ENCODE assay signal across 8 cellular contexts in genomic region chr16:81447383-81448101, GRCh38. TPM values are rescaled to one million over a fixed set of nuclear protein-coding genes. Genes with fewer than 3 reads are reported as not detected.
DNase-seq lines count a peak whose midpoint lies in the region; ATAC-seq and TF ChIP-seq lines count a peak whose summit lies in the region.

No MANE protein-coding gene starts in this region.

- H3K9ac ChIP-seq in iPS-18a (ENCODE audit: low read length) = no peak overlapping the region

- H3K27ac Mint-ChIP-seq in activated CD4-positive, alpha-beta T cell treated with anti-CD3 and anti-CD28 coated beads for 36 hours = peak overlapping the region; percentile 85
- H3K27ac Mint-ChIP-seq in activated B cell treated with CpG ODN at 0.5 μM for 24 hours = peak overlapping the region; percentile 35
- H3K27ac Mint-ChIP-seq in stimulated activated naive B cell treated with anti-CD40 and anti-IgM and Interleukin-4, amounts not matched to agents 10 μg/mL and 1 μg/mL and 100 μg/mL, for 72 hours = no peak overlapping the region

- no peak for TF ChIP-seq CTCF in activated B cell treated with CpG ODN at 0.5 μM for 24 hours (IDR thresholded peaks at IDR 0.05)

- H3K4me1 Mint-ChIP-seq in activated CD4-positive, alpha-beta T cell treated with anti-CD3 and anti-CD28 coated beads for 36 hours = peaks cover 63% of the 10 kb centered on the region
- H3K4me1 Mint-ChIP-seq in activated B cell treated with CpG ODN at 0.5 μM for 24 hours = peaks cover 73% of the 10 kb centered on the region
- peaks cover 45 to 80% of the 10 kb centered on the region in 2 donors for H3K4me1 Mint-ChIP-seq in stimulated activated naive B cell treated with anti-CD40 and anti-IgM and Interleukin-4, amounts not matched to agents 10 μg/mL and 1 μg/mL and 100 μg/mL, for 72 hours

- no peaks in the 10 kb centered on the region for H3K9me3 ChIP-seq in iPS-18a (ENCODE audit: control insufficient read depth, low read depth, low read length)

- peak overlapping the region; percentile 64 for H3K4me3 ChIP-seq in iPS-18a (ENCODE audit: low read length)

- no peak for DNase-seq in activated CD4-positive, alpha-beta T cell treated with anti-CD3 and anti-CD28 coated beads for 36 hours
- no peak for DNase-seq in activated CD4-positive, alpha-beta T cell treated with anti-CD3 and anti-CD28 coated beads for 48 hours
- DNase-seq in activated B cell treated with CpG ODN at 0.5 μM for 24 hours (no peak), NCI-H2029 (lab: John Stamatoyannopoulos, UW) (no peak), OCI-M2 (lab: John Stamatoyannopoulos, UW; ENCODE audit: unreplicated experiment) (no peak)
- no peak for DNase-seq in stimulated activated naive B cell treated with anti-CD40 and anti-IgM and Interleukin-4, amounts not matched to agents 10 μg/mL and 1 μg/mL and 100 μg/mL, for 72 hours

- H3K27me3 Mint-ChIP-seq in activated CD4-positive, alpha-beta T cell treated with anti-CD3 and anti-CD28 coated beads for 36 hours = no peaks in the 10 kb centered on the region
- H3K27me3 Mint-ChIP-seq in activated B cell treated with CpG ODN at 0.5 μM for 24 hours = no peaks in the 10 kb centered on the region
- H3K27me3 Mint-ChIP-seq in stimulated activated naive B cell treated with anti-CD40 and anti-IgM and Interleukin-4, amounts not matched to agents 10 μg/mL and 1 μg/mL and 100 μg/mL, for 72 hours = no peaks in the 10 kb centered on the region

- CTCF ChIA-PET in activated CD4-positive, alpha-beta T cell treated with anti-CD3 and anti-CD28 coated beads for 36 hours (lab: Charles Lee) = no interaction called here
- CTCF ChIA-PET in activated B cell treated with CpG ODN at 0.5 μM for 24 hours (lab: Charles Lee) = no interaction called here

- H3K27ac ChIP-seq in iPS-18a (ENCODE audit: low read length) = no peak overlapping the region

- ATAC-seq in activated CD4-positive, alpha-beta T cell treated with anti-CD3 and anti-CD28 coated beads for 36 hours = no peak
- no peak for ATAC-seq in activated B cell treated with CpG ODN at 0.5 μM for 24 hours (ENCODE audit: low read depth)
- no peak for ATAC-seq in stimulated activated naive B cell treated with anti-CD40 and anti-IgM and Interleukin-4, amounts not matched to agents 10 μg/mL and 1 μg/mL and 100 μg/mL, for 72 hours (replicated peaks)
- no peak for ATAC-seq in GM21360 (IDR thresholded peaks at IDR 0.05; ENCODE audit: unreplicated experiment)

- H3K36me3 Mint-ChIP-seq in activated CD4-positive, alpha-beta T cell treated with anti-CD3 and anti-CD28 coated beads for 36 hours (ENCODE audit: low read depth) = peaks cover 24% of the 10 kb centered on the region
- peaks cover 26% of the 10 kb centered on the region for H3K36me3 Mint-ChIP-seq in activated B cell treated with CpG ODN at 0.5 μM for 24 hours (ENCODE audit: low read depth)
- peaks cover 27% of the 10 kb centered on the region in 2 donors for H3K36me3 Mint-ChIP-seq in stimulated activated naive B cell treated with anti-CD40 and anti-IgM and Interleukin-4, amounts not matched to agents 10 μg/mL and 1 μg/mL and 100 μg/mL, for 72 hours

- intact Hi-C loops in activated CD4-positive, alpha-beta T cell treated with anti-CD3 and anti-CD28 coated beads for 36 hours (cut with DNase I, micrococcal nuclease) = loop anchor here (2.0 to 5.0 kb wide), 4 partner anchors 135 to 1845 kb away; partner anchors contain the start of genes GAN (in 1 of the 2), GCSH (in 1 of the 2) and MAF (in 1 of the 2)
- intact Hi-C loops in activated B cell treated with CpG ODN at 0.5 μM for 24 hours (cut with micrococcal nuclease) = no loop called here

- peaks cover 5% of the 10 kb centered on the region for H3K27me3 ChIP-seq in iPS-18a (ENCODE audit: control insufficient read depth, insufficient read depth, low read length)

- H3K36me3 ChIP-seq in iPS-18a (ENCODE audit: control insufficient read depth, low read depth, low read length) = no peaks in the 10 kb centered on the region

- peaks cover 9% of the 10 kb centered on the region for H3K9me3 Mint-ChIP-seq in activated CD4-positive, alpha-beta T cell treated with anti-CD3 and anti-CD28 coated beads for 36 hours (ENCODE audit: low read depth)
- H3K9me3 Mint-ChIP-seq in activated B cell treated with CpG ODN at 0.5 μM for 24 hours = peaks cover 6% of the 10 kb centered on the region
- H3K9me3 Mint-ChIP-seq in stimulated activated naive B cell treated with anti-CD40 and anti-IgM and Interleukin-4, amounts not matched to agents 10 μg/mL and 1 μg/mL and 100 μg/mL, for 72 hours = peaks cover 6 to 15% of the 10 kb centered on the region in 2 donors

- POLR2A ChIA-PET in activated CD4-positive, alpha-beta T cell treated with anti-CD3 and anti-CD28 coated beads for 36 hours (lab: Charles Lee) = no interaction called here
- POLR2A ChIA-PET in activated B cell treated with CpG ODN at 0.5 μM for 24 hours (lab: Charles Lee) = interaction anchor here (0.7 to 12.2 kb wide), 4 partner anchors 9 to 128 kb away, joined by 4 to 134 read pairs (median 12); no protein-coding TSS in a partner anchor

- peaks cover 40% of the 10 kb centered on the region for H3K4me1 ChIP-seq in iPS-18a (ENCODE audit: control insufficient read depth, low read depth, low read length)

- H3K4me3 Mint-ChIP-seq in activated CD4-positive, alpha-beta T cell treated with anti-CD3 and anti-CD28 coated beads for 36 hours = peak overlapping the region; percentile 96
- peak overlapping the region; percentile 87 for H3K4me3 Mint-ChIP-seq in activated B cell treated with CpG ODN at 0.5 μM for 24 hours
- H3K4me3 Mint-ChIP-seq in stimulated activated naive B cell treated with anti-CD40 and anti-IgM and Interleukin-4, amounts not matched to agents 10 μg/mL and 1 μg/mL and 100 μg/mL, for 72 hours = peak overlapping the region; percentile 87 to 92

RNA-seq across cellular contexts. Expression of gene CMIP, which starts 2.9 kb away (rescaled TPM):
- 10 to 100 TPM; 39.1 to 40.3 TPM for total RNA-seq in activated CD4-positive, alpha-beta T cell treated with anti-CD3 and anti-CD28 coated beads for 36 hours
- total RNA-seq in activated B cell treated with CpG ODN at 0.5 μM for 24 hours = 62.4 and 76.3 TPM in 2 replicates
